In the genomic region with DNA sequence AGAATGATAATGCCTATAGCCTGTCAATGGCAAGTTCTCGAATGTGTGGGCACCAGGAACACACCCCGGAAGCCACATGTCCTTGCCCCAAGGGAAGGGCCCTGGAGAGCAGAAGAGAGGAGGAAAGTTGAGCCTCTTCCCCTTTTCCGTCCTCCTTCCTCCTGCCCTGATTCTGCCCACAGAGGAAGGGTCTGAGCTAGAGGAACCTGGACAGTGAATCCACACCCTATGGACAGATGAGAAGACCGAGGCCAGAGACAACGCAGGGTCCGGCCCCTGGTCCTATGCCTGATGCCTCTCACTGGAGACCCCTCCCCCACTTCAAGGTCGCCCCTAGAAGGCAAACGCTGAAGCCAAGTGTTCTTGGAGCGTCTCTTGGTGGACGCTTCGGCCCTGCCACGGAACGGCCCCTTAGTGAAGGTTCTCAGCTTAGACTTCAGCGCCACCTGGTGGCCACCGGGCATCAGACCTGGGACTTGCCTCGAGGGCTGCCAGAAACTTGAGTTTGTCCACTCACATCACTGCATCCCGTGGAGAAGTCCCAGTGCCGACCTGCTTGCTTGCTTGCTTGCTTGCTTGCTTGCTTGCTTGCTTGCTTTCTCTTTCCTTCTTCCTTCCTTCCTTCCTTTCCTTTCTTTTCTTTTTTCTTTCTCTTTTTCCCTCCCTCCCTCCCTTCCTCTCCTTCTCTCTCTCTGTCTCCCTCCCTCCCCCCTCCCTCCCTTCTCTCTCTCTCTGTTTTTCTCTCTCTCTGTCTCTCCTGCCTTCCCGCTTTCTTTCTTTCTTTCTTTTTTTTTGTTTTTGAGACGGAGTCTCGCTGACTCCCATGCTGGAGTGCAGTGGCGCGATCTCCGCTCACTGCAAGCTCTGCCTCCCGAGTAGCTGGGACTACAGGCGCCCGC, we compare ENCODE assay signal across 8 cellular contexts. TPM values are rescaled to one million over a fixed set of nuclear protein-coding genes. Genes with fewer than 3 reads are reported as not detected.
DNase-seq lines count a peak whose midpoint lies in the region; ATAC-seq, FAIRE-seq and TF ChIP-seq lines count a peak whose summit lies in the region.

No MANE protein-coding gene starts in this region.

- H3K36me3 Mint-ChIP-seq in activated CD8-positive, alpha-beta memory T cell treated with anti-CD3 and anti-CD28 coated beads, Interleukin-2, amount 10 ng/mL, durations not matched to agents 7 days and 5 days = no peaks in the 10 kb centered on the region
- H3K36me3 Mint-ChIP-seq in endodermal cell (ENCODE audit: low read depth) = no peaks in the 10 kb centered on the region

- H3K27ac ChIP-seq in IMR-90 (ENCODE audit: insufficient read depth, low read length) (no peak overlapping the region), OCI-LY1 (ENCODE audit: low read depth, low read length, poor library complexity, severe bottlenecking) (no peak overlapping the region), endodermal cell (ENCODE audit: low read depth, low read length) (no peak overlapping the region)

- peak; percentile 98 for TF ChIP-seq CTCF in IMR-90 (conservative IDR thresholded peaks at IDR 0.05; ENCODE audit: low read depth, low read length)
- peak; percentile 95 for TF ChIP-seq CTCF in OCI-LY1 (IDR thresholded peaks at IDR 0.05; ENCODE audit: low read length)
- peak; percentile 93 for TF ChIP-seq CTCF in endodermal cell (conservative IDR thresholded peaks at IDR 0.05)

- H2AK5ac ChIP-seq in IMR-90 (ENCODE audit: low read depth, low read length) = no peak overlapping the region

- H3K27ac Mint-ChIP-seq in activated CD8-positive, alpha-beta memory T cell treated with anti-CD3 and anti-CD28 coated beads, Interleukin-2, amount 10 ng/mL, durations not matched to agents 7 days and 5 days = peak overlapping the region; percentile 74
- no peak overlapping the region for H3K27ac Mint-ChIP-seq in endodermal cell

- H4K20me1 ChIP-seq in IMR-90 (ENCODE audit: insufficient read depth, low read length) = no peaks in the 10 kb centered on the region
- H4K20me1 ChIP-seq in OCI-LY1 (ENCODE audit: insufficient read depth, low read length) = no peaks in the 10 kb centered on the region

- H2BK5ac ChIP-seq in IMR-90 (ENCODE audit: low read depth, low read length, poor library complexity, severe bottlenecking) = no peak overlapping the region

- CTCF ChIA-PET in IMR-90 (lab: Yijun Ruan, JAX) = interaction anchor here (0.7 to 4.1 kb wide), 4 partner anchors 197 to 498 kb away, joined by 3 to 25 read pairs (median 4); no protein-coding TSS in a partner anchor
- CTCF ChIA-PET in activated CD8-positive, alpha-beta memory T cell treated with anti-CD3 and anti-CD28 coated beads, Interleukin-2, amount 10 ng/mL, durations not matched to agents 7 days and 5 days (lab: Charles Lee) = interaction anchor here (0.5 to 7.6 kb wide), 23 partner anchors 10 to 237 kb away, joined by 3 to 57 read pairs (median 3); partner anchors contain the start of genes SPNS3 and UBE2G1

- ATAC-seq in IMR-90 (ENCODE audit: low read depth) (peak; percentile 98), HG03139 (IDR thresholded peaks at IDR 0.05; ENCODE audit: unreplicated experiment) (no peak)
- ATAC-seq in activated CD8-positive, alpha-beta memory T cell treated with anti-CD3 and anti-CD28 coated beads, Interleukin-2, amount 10 ng/mL, durations not matched to agents 7 days and 5 days = peak; percentile 100

- H3K9me3 ChIP-seq in IMR-90 (ENCODE audit: control insufficient read depth, insufficient read depth, low read length) (no peaks in the 10 kb centered on the region), OCI-LY1 (ENCODE audit: low read length) (no peaks in the 10 kb centered on the region), endodermal cell (ENCODE audit: control insufficient read depth, low read length) (no peaks in the 10 kb centered on the region)

- intact Hi-C loops in IMR-90 (cut with micrococcal nuclease) = loop anchor here (1.0 kb wide), 2 partner anchors 198 to 213 kb away; no protein-coding TSS in a partner anchor

- H3K4ac ChIP-seq in IMR-90 (ENCODE audit: low read depth, low read length) = no peak overlapping the region

- H3K27me3 Mint-ChIP-seq in activated CD8-positive, alpha-beta memory T cell treated with anti-CD3 and anti-CD28 coated beads, Interleukin-2, amount 10 ng/mL, durations not matched to agents 7 days and 5 days = no peaks in the 10 kb centered on the region
- no peaks in the 10 kb centered on the region for H3K27me3 Mint-ChIP-seq in endodermal cell (ENCODE audit: insufficient read depth)

- BruUV-seq in IMR-90 (replicated peaks; lab: Mats Ljungman, UMichigan) = no TSS peak

- H3K9me1 ChIP-seq in IMR-90 (ENCODE audit: insufficient read depth, low read length) = no peaks in the 10 kb centered on the region

- in situ Hi-C loops in IMR-90 (cut with MboI; ENCODE audit: low sequenced_read_pairs) = loop anchor here (5.0 kb wide), 1 partner anchor 206 kb away; no protein-coding TSS in a partner anchor

- H3K79me2 ChIP-seq in OCI-LY1 (ENCODE audit: insufficient read depth, low read length) = no peaks in the 10 kb centered on the region

- H2BK120ac ChIP-seq in IMR-90 (ENCODE audit: low read depth, low read length) = no peak overlapping the region

- no peaks in the 10 kb centered on the region for H3K9me2 ChIP-seq in OCI-LY1 (ENCODE audit: low read depth, low read length)

- no peak overlapping the region for H3K14ac ChIP-seq in IMR-90 (replicated peaks; ENCODE audit: low read depth, low read length)

- H3K79me1 ChIP-seq in IMR-90 (ENCODE audit: low read depth in 1 of 2, low read length in 2 of 2) = no peaks in the 10 kb centered on the region

- H3K23ac ChIP-seq in IMR-90 (ENCODE audit: low read depth, low read length) = no peak overlapping the region

- peak; percentile 99 for TF ChIP-seq RAD21 in IMR-90 (IDR thresholded peaks at IDR 0.05; ENCODE audit: low read length)

- H2BK15ac ChIP-seq in IMR-90 (ENCODE audit: low read depth, low read length) = no peak overlapping the region

- no peak overlapping the region for H4K8ac ChIP-seq in IMR-90 (ENCODE audit: low read depth in 2 of 2, low read length in 2 of 2)

- WGBS in IMR-90 (ENCODE audit: extremely low coverage in 2 of 2, insufficient read length in 1 of 2), 2 experiments = 18% methylated on average over 8 of the region's 27 CpGs; no CpG with 5 or more reads in 1 of the 2 experiments
- WGBS in endodermal cell (ENCODE audit: insufficient coverage in 1 of 2, insufficient read length in 1 of 2), 2 experiments = 19 to 36% methylated on average over 17 to 22 of the region's 27 CpGs

- no peak overlapping the region for H4K5ac ChIP-seq in IMR-90 (ENCODE audit: low read depth, low read length)

- FAIRE-seq in GM12891 (lab: Jason Lieb, UNC) = peak; percentile 93

- H3K9ac ChIP-seq in IMR-90 (ENCODE audit: low read depth, low read length) (no peak overlapping the region), OCI-LY1 (ENCODE audit: low read length) (peak overlapping the region; percentile 20; the same call in 1 of the 2 replicates), endodermal cell (ENCODE audit: extremely low read depth, low read length, poor library complexity, severe bottlenecking) (no peak overlapping the region)

- H3K27me3 ChIP-seq in IMR-90 (ENCODE audit: control insufficient read depth, insufficient read depth, low read length) (0 out of 2 replicates have a peak, but pooled peaks cover 3% of the 10 kb centered on the region), OCI-LY1 (ENCODE audit: insufficient read depth, low read length) (no peaks in the 10 kb centered on the region), endodermal cell (ENCODE audit: control insufficient read depth, insufficient read depth, low read length, poor library complexity, severe bottlenecking) (no peaks in the 10 kb centered on the region)

- H3K56ac ChIP-seq in IMR-90 (ENCODE audit: extremely low read depth, insufficient read depth, low read length) = no peak overlapping the region

- no peak overlapping the region for H2BK20ac ChIP-seq in IMR-90 (ENCODE audit: low read depth, low read length)

- POLR2A ChIA-PET in IMR-90 (lab: Charles Lee; ENCODE audit: unreplicated experiment) = no interaction called here

- H3K4me3 Mint-ChIP-seq in activated CD8-positive, alpha-beta memory T cell treated with anti-CD3 and anti-CD28 coated beads, Interleukin-2, amount 10 ng/mL, durations not matched to agents 7 days and 5 days = peak overlapping the region; percentile 59
- H3K4me3 Mint-ChIP-seq in endodermal cell = no peak overlapping the region

- no peaks in the 10 kb centered on the region for H3F3A ChIP-seq in OCI-LY1 (ENCODE audit: insufficient read depth, low read length)

- DNase-seq in GM12891 (ENCODE audit: insufficient read length, low spot score) (peak; percentile 79), IMR-90 (peak; percentile 84), endodermal cell (peak; percentile 100), middle frontal gyrus (ENCODE audit: extremely low spot score, low spot score) (peak; percentile 91)
- peak; percentile 94 for DNase-seq in activated CD8-positive, alpha-beta memory T cell treated with anti-CD3 and anti-CD28 coated beads, Interleukin-2, amount 10 ng/mL, durations not matched to agents 7 days and 5 days
- DNase-seq in stimulated activated CD8-positive, alpha-beta memory T cell treated with anti-CD3 and anti-CD28 coated beads, Interleukin-2, amount 100 ng/mL, for 1 hour (ENCODE audit: low read depth in 2 of 2) = peak; percentile 86

- H4K91ac ChIP-seq in IMR-90 (ENCODE audit: insufficient read depth, low read depth, low read length) = no peak overlapping the region

- no peaks in the 10 kb centered on the region for H3K36me3 ChIP-seq in IMR-90 (ENCODE audit: control insufficient read depth, insufficient read depth, low read length)
- no peaks in the 10 kb centered on the region for H3K36me3 ChIP-seq in OCI-LY1 (ENCODE audit: insufficient read depth, low read length)
- no peaks in the 10 kb centered on the region for H3K36me3 ChIP-seq in endodermal cell (ENCODE audit: control insufficient read depth, insufficient read depth, low read length)

- no peak overlapping the region for H3K4me3 ChIP-seq in IMR-90 (ENCODE audit: insufficient read depth, low read depth, low read length)
- H3K4me3 ChIP-seq in OCI-LY1 (ENCODE audit: low read depth, low read length, poor library complexity, severe bottlenecking) = peak overlapping the region; percentile 21
- H3K4me3 ChIP-seq in endodermal cell (ENCODE audit: low read length) = no peak overlapping the region

- no peak overlapping the region for H3K18ac ChIP-seq in IMR-90 (ENCODE audit: low read depth, low read length)

- H2AFZ ChIP-seq in IMR-90 (replicated peaks; ENCODE audit: low read length, poor library complexity) = peak overlapping the region; percentile 91
- H2AFZ ChIP-seq in OCI-LY1 (ENCODE audit: low read length) = no peak overlapping the region

- peak overlapping the region; percentile 91 for H2AK9ac ChIP-seq in IMR-90 (replicated peaks; ENCODE audit: low read depth, low read length, poor library complexity)

- H3K4me1 Mint-ChIP-seq in activated CD8-positive, alpha-beta memory T cell treated with anti-CD3 and anti-CD28 coated beads, Interleukin-2, amount 10 ng/mL, durations not matched to agents 7 days and 5 days = peaks cover 6% of the 10 kb centered on the region
- H3K4me1 Mint-ChIP-seq in endodermal cell = peaks cover 3% of the 10 kb centered on the region

- H3K4me1 ChIP-seq in IMR-90 (ENCODE audit: control insufficient read depth, insufficient read depth, low read length) (no peaks in the 10 kb centered on the region), OCI-LY1 (ENCODE audit: insufficient read depth, low read length, severe bottlenecking) (peaks cover 10% of the 10 kb centered on the region), endodermal cell (ENCODE audit: control insufficient read depth, insufficient read depth, low read length) (no peaks in the 10 kb centered on the region)

- H3K4me2 ChIP-seq in IMR-90 (ENCODE audit: low read depth, low read length) (peak overlapping the region; percentile 34; the same call in 1 of the 2 replicates), OCI-LY1 (ENCODE audit: low read length) (peak overlapping the region; percentile 50)

- no peak for TF ChIP-seq POLR2A in GM12891 (IDR thresholded peaks at IDR 0.05; ENCODE audit: low read depth, low read length)
- peak; percentile 54 for TF ChIP-seq POLR2A in IMR-90 (IDR thresholded peaks at IDR 0.05; ENCODE audit: low read depth, low read length)

- no peaks in the 10 kb centered on the region for H3K9me3 Mint-ChIP-seq in activated CD8-positive, alpha-beta memory T cell treated with anti-CD3 and anti-CD28 coated beads, Interleukin-2, amount 10 ng/mL, durations not matched to agents 7 days and 5 days (ENCODE audit: low read depth)
- no peaks in the 10 kb centered on the region for H3K9me3 Mint-ChIP-seq in endodermal cell

- dilution Hi-C loops in IMR-90 (cut with HindIII; ENCODE audit: low sequenced_read_pairs, unreplicated experiment) = no loop called here

RNA-seq across cellular contexts. Expression of gene SPNS3, which starts 20.6 kb away (rescaled TPM):
- 1.3 TPM for polyA plus RNA-seq in GM12891 (2012; ENCODE audit: low read depth, missing spikeins)
- total RNA-seq in IMR-90 (2012; rRNA removed) (0.18 TPM in 1 of 2 replicates, not detected in the other), endodermal cell (not detected)
- polyA plus RNA-seq in IMR-90 (2012; rRNA removed) = not detected in 2 replicates
- polyA plus RNA-seq in IMR-90 (2012; cell fraction: cytosol; rRNA removed) = 0.02 TPM in 1 of 2 replicates, not detected in the other
- polyA plus RNA-seq in IMR-90 (2012; cell fraction: nucleus; rRNA removed; ENCODE audit: low replicate concordance) = not detected in 2 replicates
- total RNA-seq in activated CD8-positive, alpha-beta memory T cell treated with anti-CD3 and anti-CD28 coated beads, Interleukin-2, amount 10 ng/mL, durations not matched to agents 7 days and 5 days = 10 to 100 TPM; 17.6 to 39.1 TPM
- polyA plus RNA-seq in endodermal cell (2013, experiment 1 of 2) = not detected
- polyA plus RNA-seq in endodermal cell (2013, experiment 2 of 2) = not detected

RNA-seq across cellular contexts. Expression of gene UBE2G1, which starts 46.7 kb away (rescaled TPM):
- 48.9 TPM for polyA plus RNA-seq in GM12891 (2012; ENCODE audit: low read depth, missing spikeins)
- total RNA-seq in IMR-90 (2012; rRNA removed) = 26.3 and 37.5 TPM in 2 replicates
- 26.6 and 28.9 TPM in 2 replicates for polyA plus RNA-seq in IMR-90 (2012; rRNA removed)
- 9.0 and 16.1 TPM in 2 replicates for polyA plus RNA-seq in IMR-90 (2012; cell fraction: cytosol; rRNA removed)
- 8.5 and 16.7 TPM in 2 replicates for polyA plus RNA-seq in IMR-90 (2012; cell fraction: nucleus; rRNA removed; ENCODE audit: low replicate concordance)
- total RNA-seq in activated CD8-positive, alpha-beta memory T cell treated with anti-CD3 and anti-CD28 coated beads, Interleukin-2, amount 10 ng/mL, durations not matched to agents 7 days and 5 days = 10 to 100 TPM; 77.1 to 83.0 TPM
- 100 to 1,000 TPM in 1 of 2 donors, 10 to 100 TPM in 1; 85.5 to 104 TPM for total RNA-seq in endodermal cell
- 79.2 TPM for polyA plus RNA-seq in endodermal cell (2013, experiment 1 of 2)
- polyA plus RNA-seq in endodermal cell (2013, experiment 2 of 2) = 71.8 TPM

Comparison
In these comparisons a context has a peak if more than half of its experiments do, and no peak if none do; other contexts are left out.
1. RNA of gene SPNS3, which starts 20.6 kb away (total RNA-seq): 17.6 to 39.1 TPM in activated CD8-positive, alpha-beta memory T cell treated with anti-CD3 and anti-CD28 coated beads, Interleukin-2, amount 10 ng/mL, durations not matched to agents 7 days and 5 days; 0.18 TPM in IMR-90 and not detected in endodermal cell; every median in the first group is over 10 times any median in the second.
2. Peak in every context shown above with its lines, with median percentiles within 50 percentile points of each other: DNase-seq and CTCF ChIP-seq.